Comparison of ENCODE assay signal across 1 cellular context in the genomic region with DNA sequence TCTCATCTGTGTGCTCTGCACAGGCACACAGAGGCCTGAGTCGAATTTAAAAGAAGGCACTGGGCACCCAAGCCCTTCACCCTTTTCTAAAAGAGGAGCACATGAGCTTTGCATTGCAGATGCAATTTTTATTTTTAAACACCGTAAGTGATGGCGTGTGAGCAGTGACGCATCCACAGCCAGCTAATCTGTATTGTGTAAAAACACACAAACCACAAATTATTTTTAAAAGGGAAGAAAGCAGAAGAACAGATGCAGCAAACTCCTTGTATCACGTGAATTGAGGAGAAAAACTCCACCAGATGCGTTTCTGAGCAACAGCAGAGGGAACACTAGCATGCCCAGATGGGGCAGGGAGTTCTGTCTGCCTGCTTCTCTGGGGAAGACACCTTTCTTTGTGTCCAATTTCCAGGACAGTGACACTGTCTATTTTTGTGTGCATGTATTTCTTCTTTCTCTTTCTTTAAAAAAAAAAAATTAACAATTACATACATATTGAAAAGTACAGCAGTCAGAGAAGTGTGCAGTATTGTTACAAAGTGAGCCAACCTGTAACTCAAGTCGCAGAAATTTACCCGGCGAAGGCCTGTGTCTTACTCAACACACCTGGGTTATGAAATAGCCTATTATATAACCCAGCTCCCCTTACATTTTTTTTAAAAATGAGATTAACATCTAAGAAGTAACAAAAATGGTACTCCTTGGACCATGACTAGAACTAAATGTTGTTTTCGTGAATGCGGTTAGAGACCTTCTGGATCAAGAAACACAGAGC.
TF ChIP-seq lines count a peak whose summit lies in the region.

No MANE protein-coding gene starts in this region.

TF ChIP-seq in GM23338, 12 proteins besides CTCF, POLR2A, EP300 and RAD21 (continued from another document):
- no peak for TF ChIP-seq ZNF114 (CRISPR knock-in tag; IDR thresholded peaks at IDR 0.05)
- no peak for TF ChIP-seq JUNB (IDR thresholded peaks at IDR 0.05; ENCODE audit: unreplicated experiment)
- TF ChIP-seq ETS1 (IDR thresholded peaks at IDR 0.05): no peak
- TF ChIP-seq POLR2AphosphoS5 (IDR thresholded peaks at IDR 0.05; ENCODE audit: low read depth): no peak
- TF ChIP-seq, protein P1, sequence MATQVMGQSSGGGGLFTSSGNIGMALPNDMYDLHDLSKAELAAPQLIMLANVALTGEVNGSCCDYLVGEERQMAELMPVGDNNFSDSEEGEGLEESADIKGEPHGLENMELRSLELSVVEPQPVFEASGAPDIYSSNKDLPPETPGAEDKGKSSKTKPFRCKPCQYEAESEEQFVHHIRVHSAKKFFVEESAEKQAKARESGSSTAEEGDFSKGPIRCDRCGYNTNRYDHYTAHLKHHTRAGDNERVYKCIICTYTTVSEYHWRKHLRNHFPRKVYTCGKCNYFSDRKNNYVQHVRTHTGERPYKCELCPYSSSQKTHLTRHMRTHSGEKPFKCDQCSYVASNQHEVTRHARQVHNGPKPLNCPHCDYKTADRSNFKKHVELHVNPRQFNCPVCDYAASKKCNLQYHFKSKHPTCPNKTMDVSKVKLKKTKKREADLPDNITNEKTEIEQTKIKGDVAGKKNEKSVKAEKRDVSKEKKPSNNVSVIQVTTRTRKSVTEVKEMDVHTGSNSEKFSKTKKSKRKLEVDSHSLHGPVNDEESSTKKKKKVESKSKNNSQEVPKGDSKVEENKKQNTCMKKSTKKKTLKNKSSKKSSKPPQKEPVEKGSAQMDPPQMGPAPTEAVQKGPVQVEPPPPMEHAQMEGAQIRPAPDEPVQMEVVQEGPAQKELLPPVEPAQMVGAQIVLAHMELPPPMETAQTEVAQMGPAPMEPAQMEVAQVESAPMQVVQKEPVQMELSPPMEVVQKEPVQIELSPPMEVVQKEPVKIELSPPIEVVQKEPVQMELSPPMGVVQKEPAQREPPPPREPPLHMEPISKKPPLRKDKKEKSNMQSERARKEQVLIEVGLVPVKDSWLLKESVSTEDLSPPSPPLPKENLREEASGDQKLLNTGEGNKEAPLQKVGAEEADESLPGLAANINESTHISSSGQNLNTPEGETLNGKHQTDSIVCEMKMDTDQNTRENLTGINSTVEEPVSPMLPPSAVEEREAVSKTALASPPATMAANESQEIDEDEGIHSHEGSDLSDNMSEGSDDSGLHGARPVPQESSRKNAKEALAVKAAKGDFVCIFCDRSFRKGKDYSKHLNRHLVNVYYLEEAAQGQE (IDR thresholded peaks at IDR 0.05; ENCODE audit: unreplicated experiment): no peak
- no peak for TF ChIP-seq CREB1 (CRISPR knock-in tag; IDR thresholded peaks at IDR 0.05; ENCODE audit: low read depth)
- TF ChIP-seq EZH2phosphoT487 (IDR thresholded peaks at IDR 0.05; ENCODE audit: unreplicated experiment): no peak
- TF ChIP-seq STAT1 (IDR thresholded peaks at IDR 0.05; ENCODE audit: unreplicated experiment): no peak
- no peak for TF ChIP-seq NANOG (IDR thresholded peaks at IDR 0.05; ENCODE audit: borderline replicate concordance)
